ENCODE assay signal across 8 cellular contexts in the genomic region with DNA sequence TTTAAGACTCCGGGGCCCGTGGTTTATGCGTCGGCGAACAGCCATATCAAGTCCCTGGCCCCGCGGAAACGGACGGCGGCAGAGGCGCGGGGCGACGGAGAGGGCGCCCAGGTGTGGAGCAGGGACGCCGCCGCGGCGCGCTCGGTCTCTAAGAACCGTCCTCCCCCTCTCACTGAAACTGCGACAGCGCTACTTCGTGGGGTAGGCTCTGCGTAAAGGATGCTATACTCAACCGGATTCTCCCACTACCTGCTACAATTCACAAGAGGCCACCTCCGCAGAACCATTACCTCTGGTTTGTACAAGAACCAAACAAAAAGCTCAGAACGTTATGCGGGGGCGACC. TPM values are rescaled to one million over a fixed set of nuclear protein-coding genes. Genes with fewer than 3 reads are reported as not detected.
DNase-seq lines count a peak whose midpoint lies in the region; ATAC-seq, FAIRE-seq and TF ChIP-seq lines count a peak whose summit lies in the region.

No MANE protein-coding gene starts in this region.

- H2AFZ ChIP-seq in SK-N-SH (ENCODE audit: low read depth) (peak overlapping the region; percentile 97; the same call in 1 of the 2 replicates), GM12878 (ENCODE audit: control insufficient read depth, low read depth, low read length) (peak overlapping the region; percentile 93)

- TF ChIP-seq EP300 in SK-N-SH (IDR thresholded peaks at IDR 0.05; ENCODE audit: borderline replicate concordance in 1 of 2, low read depth in 1 of 2, low read length in 1 of 2) = no peak
- no peak for TF ChIP-seq EP300 in GM12878 (IDR thresholded peaks at IDR 0.05; ENCODE audit: borderline replicate concordance in 1 of 2, control insufficient read depth in 1 of 2, low read depth in 2 of 2, low read length in 2 of 2)

- peak overlapping the region; percentile 95 for H3K4me2 ChIP-seq in SK-N-SH
- H3K4me2 ChIP-seq in GM12878 (ENCODE audit: control insufficient read depth, insufficient read depth) = peak overlapping the region; percentile 86

- ATAC-seq in GM19025 (IDR thresholded peaks at IDR 0.05; ENCODE audit: low read depth, unreplicated experiment) (peak; percentile 20), HG03175 (IDR thresholded peaks at IDR 0.05; ENCODE audit: unreplicated experiment) (peak; percentile 49), GM12878 (peak; percentile 73)

- peaks cover 10 to 11% of the 10 kb centered on the region in 2 donors for H3K36me3 Mint-ChIP-seq in CD14-positive monocyte

- H3K9me3 ChIP-seq in SK-N-SH = no peaks in the 10 kb centered on the region
- no peaks in the 10 kb centered on the region; the same call in 1 of the 3 replicates for H3K9me3 ChIP-seq in GM12878 (replicated peaks; ENCODE audit: control insufficient read depth, insufficient read depth, low read length)

- peaks cover 31% of the 10 kb centered on the region for H3K79me2 ChIP-seq in SK-N-SH (ENCODE audit: insufficient read depth)
- peaks cover 7% of the 10 kb centered on the region for H3K79me2 ChIP-seq in GM12878 (ENCODE audit: control insufficient read depth, insufficient read depth, low read length)

- intact Hi-C loops in CD14-positive monocyte (cut with micrococcal nuclease) (no loop called here), GM12878 (cut with micrococcal nuclease; ENCODE audit: unreplicated experiment) (loop anchor here (2.0 kb wide), 3 partner anchors 37 to 53 kb away; partner anchors contain the start of genes SQSTM1 and TBC1D9B)

- TF ChIP-seq POLR2A in GM12878 (IDR thresholded peaks at IDR 0.05; ENCODE audit: low read depth, low read length) = no peak

- H3F3A ChIP-seq in SK-N-SH (replicated peaks; ENCODE audit: insufficient read depth) = peaks cover 13% of the 10 kb centered on the region

- RAD21 ChIA-PET in GM12878 (lab: Charles Lee; ENCODE audit: unreplicated experiment) = interaction anchor here (1.3 kb wide), 2 partner anchors 52 to 235 kb away, joined by 3 read pairs; partner anchors contain the start of gene HNRNPH1

- DNase-seq in CD14-positive monocyte (ENCODE audit: low spot score) (no peak), SK-N-SH (peak; percentile 72), GM12878 (ENCODE audit: low read depth, low spot score) (peak; percentile 7), iris pigment epithelial cell (ENCODE audit: low read depth) (peak; percentile 26), OCI-M2 (lab: John Stamatoyannopoulos, UW; ENCODE audit: unreplicated experiment) (no peak)
- peak; percentile 51 to 76 for DNase-seq in stimulated activated CD4-positive, alpha-beta T cell treated with anti-CD3 and anti-CD28 coated beads, Interleukin-4, amount 100 ng/mL, for 4 hours

- H3K27me3 ChIP-seq in SK-N-SH (ENCODE audit: insufficient read depth) = no peaks in the 10 kb centered on the region
- no peaks in the 10 kb centered on the region for H3K27me3 ChIP-seq in GM12878 (replicated peaks in 1 of 2; ENCODE audit: control insufficient read depth in 2 of 2, insufficient read depth in 2 of 2, low read length in 1 of 2)

- no peaks in the 10 kb centered on the region for H4K20me1 ChIP-seq in SK-N-SH (ENCODE audit: insufficient read depth)
- no peaks in the 10 kb centered on the region for H4K20me1 ChIP-seq in GM12878 (ENCODE audit: control insufficient read depth, insufficient read depth)

- BruUV-seq in GM12878 (replicated peaks; lab: Mats Ljungman, UMichigan) = TSS peak; percentile 53

- H3K9me3 Mint-ChIP-seq in CD14-positive monocyte = peaks cover 0 to 6% (median 0%) of the 10 kb centered on the region in 7 donors

- H3K27me3 Mint-ChIP-seq in CD14-positive monocyte (ENCODE audit: low read depth in 3 of 3) = peaks cover 0 to 4% (median 3%) of the 10 kb centered on the region in 3 donors

- in situ Hi-C loops in GM12878 (cut with MboI) = no loop called here

- H3K4me1 Mint-ChIP-seq in CD14-positive monocyte = peaks cover 22% of the 10 kb centered on the region

- H3K4me3 ChIP-seq in SK-N-SH (ENCODE audit: low read depth in 2 of 2, low read length in 1 of 2) = peak overlapping the region; percentile 81 to 100
- peak overlapping the region; percentile 93 for H3K4me3 ChIP-seq in GM12878

- CTCF ChIA-PET in SK-N-SH (lab: Yijun Ruan, JAX) = interaction anchor here (0.8 kb wide), 1 partner anchor 11 kb away, joined by 3 read pairs; no protein-coding TSS in a partner anchor
- CTCF ChIA-PET in GM12878 (lab: Yijun Ruan, JAX) = interaction anchor here (0.7 to 3.2 kb wide), 4 partner anchors 55 to 95 kb away, joined by 3 to 13 read pairs (median 4); no protein-coding TSS in a partner anchor

- POLR2A ChIA-PET in SK-N-SH (lab: Yijun Ruan, JAX) (interaction anchor here (1.0 to 1.2 kb wide), 2 partner anchors 10 to 36 kb away, joined by 3 read pairs; no protein-coding TSS in a partner anchor), GM12878 (lab: Charles Lee) (interaction anchor here (1.0 to 1.7 kb wide), 2 partner anchors 36 to 62 kb away, joined by 3 to 5 read pairs; no protein-coding TSS in a partner anchor)

- no peak for TF ChIP-seq CTCF in CD14-positive monocyte (IDR thresholded peaks at IDR 0.05)
- no peak for TF ChIP-seq CTCF in SK-N-SH (IDR thresholded peaks at IDR 0.05)
- TF ChIP-seq CTCF in GM12878 (IDR thresholded peaks at IDR 0.05 in 2 of 3, conservative IDR thresholded peaks at IDR 0.05 in 1 of 3; ENCODE audit: control insufficient read depth in 2 of 3, extremely low read depth in 1 of 3, insufficient read depth in 1 of 3, low read depth in 3 of 3, low read length in 3 of 3) = no peak

- peak overlapping the region; percentile 95 to 99 for H3K4me3 Mint-ChIP-seq in CD14-positive monocyte

- H3K9me2 ChIP-seq in SK-N-SH = no peaks in the 10 kb centered on the region

- peak overlapping the region; percentile 79; the same call in 1 of the 2 replicates for H3K9ac ChIP-seq in SK-N-SH
- peak overlapping the region; percentile 64 for H3K9ac ChIP-seq in GM12878 (ENCODE audit: control insufficient read depth, insufficient read depth, low read length)

- SMC1A ChIA-PET in GM12878 (lab: Charles Lee; ENCODE audit: uncharacterized antibody, unreplicated experiment) = interaction anchor here (0.7 to 1.2 kb wide), 3 partner anchors 49 to 56 kb away, joined by 3 to 4 read pairs (median 3); no protein-coding TSS in a partner anchor

- H3K36me3 ChIP-seq in SK-N-SH (replicated peaks in 1 of 2; ENCODE audit: control insufficient read depth in 1 of 2, insufficient read depth in 2 of 2, low read length in 1 of 2) (peaks cover 11 to 18% of the 10 kb centered on the region in 2 experiments), GM12878 (ENCODE audit: control insufficient read depth in 2 of 2, insufficient read depth in 2 of 2, low read length in 1 of 2) (peaks cover under 1 to 12% of the 10 kb centered on the region in 2 experiments; a peak in 3 of 4 replicates)

- H3K4me1 ChIP-seq in SK-N-SH (ENCODE audit: control insufficient read depth in 1 of 2, insufficient read depth in 2 of 2, low read depth in 1 of 2, low read length in 1 of 2) (peaks cover 5 to 9% of the 10 kb centered on the region in 2 experiments; a peak in 1 of 4 replicates), GM12878 (ENCODE audit: control insufficient read depth, insufficient read depth, low read length) (peaks cover 9% of the 10 kb centered on the region)

- H3K27ac Mint-ChIP-seq in CD14-positive monocyte = peak overlapping the region; percentile 1 to 82 (median 66)

- TF ChIP-seq RAD21 in SK-N-SH (IDR thresholded peaks at IDR 0.05; ENCODE audit: low read length) (no peak), GM12878 (IDR thresholded peaks at IDR 0.05; ENCODE audit: insufficient read depth, low read depth, low read length) (no peak)

- H3K27ac ChIP-seq in SK-N-SH (ENCODE audit: low read depth in 2 of 2, low read length in 1 of 2) = peak overlapping the region; percentile 70 to 74; a peak in 3 of 4 replicates
- peak overlapping the region; percentile 28; the same call in 1 of the 2 replicates for H3K27ac ChIP-seq in GM12878 (ENCODE audit: control insufficient read depth, insufficient read depth)

- 0% methylated on average over 4 of the region's 32 CpGs for WGBS in SK-N-SH (ENCODE audit: low lambda C conversion rate)
- 3% methylated on average over 32 of the region's 32 CpGs for WGBS in GM12878 (ENCODE audit: insufficient coverage, insufficient replicate concordance, low lambda C conversion rate, missing lambda C conversion rate)

- FAIRE-seq in GM12878 (lab: Jason Lieb, UNC) = peak; percentile 62

RNA-seq across cellular contexts. Expression of gene MRNIP, which starts 0.4 kb away (rescaled TPM):
- polyA plus RNA-seq in CD14-positive monocyte (1 to 10 TPM; 1.2 to 1.4 TPM), SK-N-SH (2012; rRNA removed) (32.8 and 34.9 TPM in 2 replicates), GM12878 (2011; rRNA removed) (30.4 and 30.9 TPM in 2 replicates), GM12878 (2014; fragmentation: Illumina TruSeq; extraction: Trizol) (9.7 and 12.3 TPM in 2 replicates), GM12878 (2014; fragmentation: Nextera tagmentation; extraction: Ambion mirVana) (10 to 100 TPM in 1 of 2 experiments, 1 to 10 TPM in 1; 2.4 to 13.6 TPM), GM12878 (2014; rRNA removed) (28.3 and 28.9 TPM in 2 replicates), GM12878 (2016; fragmentation: Nextera tagmentation; extraction: Ambion mirVana) (10 to 100 TPM; 10.0 to 12.7 TPM)
- polyA plus RNA-seq in SK-N-SH (2012; cell fraction: cytosol; rRNA removed) = 12.4 and 13.7 TPM in 2 replicates
- 283 and 329 TPM in 2 replicates for polyA plus RNA-seq in SK-N-SH (2012; cell fraction: nucleus; rRNA removed)
- 156 and 160 TPM in 2 replicates for total RNA-seq in GM12878 (2013; cell fraction: nucleolus; rRNA removed)
- total RNA-seq in GM12878 (2014; rRNA removed) (16.2 and 17.7 TPM in 2 replicates), GM12878 (2014; rRNA removed; fragmentation: Illumina TruSeq; extraction: Trizol) (7.8 and 10.5 TPM in 2 replicates), GM12878 (2021) (13.3 and 17.4 TPM in 2 replicates)
- polyA plus RNA-seq in GM12878 (2011; ENCODE audit: low read depth) = 15.8 TPM
- 35.9 and 43.8 TPM in 2 replicates for polyA plus RNA-seq in GM12878 (2011; cell fraction: cytosol; rRNA removed)
- 161 and 182 TPM in 2 replicates for polyA plus RNA-seq in GM12878 (2011; cell fraction: nucleus; rRNA removed)
- 21.8 and 22.8 TPM in 2 replicates for polyA plus RNA-seq in GM12878 (2012)
- polyA minus RNA-seq in GM12878 (2011; rRNA and poly(A)+ RNA removed) = 9.7 and 17.6 TPM in 2 replicates
- 4.4 and 5.6 TPM in 2 replicates for polyA minus RNA-seq in GM12878 (2011; cell fraction: cytosol; rRNA and poly(A)+ RNA removed)
- 15.0 and 23.3 TPM in 2 replicates for polyA minus RNA-seq in GM12878 (2011; cell fraction: nucleus; rRNA and poly(A)+ RNA removed)

RNA-seq across cellular contexts. Expression of gene SQSTM1, which starts 37.5 kb away (rescaled TPM):
- polyA plus RNA-seq in CD14-positive monocyte (100 to 1,000 TPM; 275 to 312 TPM), SK-N-SH (2012; rRNA removed) (181 and 185 TPM in 2 replicates), GM12878 (2011; rRNA removed) (33.6 and 53.8 TPM in 2 replicates), GM12878 (2014; fragmentation: Illumina TruSeq; extraction: Trizol) (23.8 and 54.0 TPM in 2 replicates), GM12878 (2014; fragmentation: Nextera tagmentation; extraction: Ambion mirVana) (1 to 10 TPM; 6.3 to 8.1 TPM), GM12878 (2014; rRNA removed) (70.1 and 75.3 TPM in 2 replicates), GM12878 (2016; fragmentation: Nextera tagmentation; extraction: Ambion mirVana) (100 to 1,000 TPM; 117 to 127 TPM)
- 98.5 and 121 TPM in 2 replicates for polyA plus RNA-seq in SK-N-SH (2012; cell fraction: cytosol; rRNA removed)
- polyA plus RNA-seq in SK-N-SH (2012; cell fraction: nucleus; rRNA removed) = 413 and 442 TPM in 2 replicates
- total RNA-seq in GM12878 (2013; cell fraction: nucleolus; rRNA removed) = 109 and 123 TPM in 2 replicates
- total RNA-seq in GM12878 (2014; rRNA removed) (127 and 138 TPM in 2 replicates), GM12878 (2014; rRNA removed; fragmentation: Illumina TruSeq; extraction: Trizol) (43.7 and 45.0 TPM in 2 replicates), GM12878 (2021) (105 and 106 TPM in 2 replicates)
- 45.8 TPM for polyA plus RNA-seq in GM12878 (2011; ENCODE audit: low read depth)
- 81.2 and 91.2 TPM in 2 replicates for polyA plus RNA-seq in GM12878 (2011; cell fraction: cytosol; rRNA removed)
- polyA plus RNA-seq in GM12878 (2011; cell fraction: nucleus; rRNA removed) = 114 and 124 TPM in 2 replicates
- polyA plus RNA-seq in GM12878 (2012) = 128 and 145 TPM in 2 replicates
- 32.2 and 65.4 TPM in 2 replicates for polyA minus RNA-seq in GM12878 (2011; rRNA and poly(A)+ RNA removed)
- 73.9 and 76.5 TPM in 2 replicates for polyA minus RNA-seq in GM12878 (2011; cell fraction: cytosol; rRNA and poly(A)+ RNA removed)
- polyA minus RNA-seq in GM12878 (2011; cell fraction: nucleus; rRNA and poly(A)+ RNA removed) = 135 and 203 TPM in 2 replicates

RNA-seq across cellular contexts. Expression of gene TBC1D9B, which starts 49.5 kb away (rescaled TPM):
- polyA plus RNA-seq in CD14-positive monocyte (10 to 100 TPM; 13.4 to 26.3 TPM), SK-N-SH (2012; rRNA removed) (75.6 and 76.1 TPM in 2 replicates), GM12878 (2011; rRNA removed) (30.6 and 42.7 TPM in 2 replicates), GM12878 (2014; fragmentation: Illumina TruSeq; extraction: Trizol) (25.4 and 34.2 TPM in 2 replicates), GM12878 (2014; fragmentation: Nextera tagmentation; extraction: Ambion mirVana) (1 to 10 TPM; 4.0 to 8.3 TPM), GM12878 (2014; rRNA removed) (61.6 and 63.0 TPM in 2 replicates), GM12878 (2016; fragmentation: Nextera tagmentation; extraction: Ambion mirVana) (10 to 100 TPM; 34.9 to 36.4 TPM)
- 34.7 and 51.3 TPM in 2 replicates for polyA plus RNA-seq in SK-N-SH (2012; cell fraction: cytosol; rRNA removed)
- 214 and 216 TPM in 2 replicates for polyA plus RNA-seq in SK-N-SH (2012; cell fraction: nucleus; rRNA removed)
- 235 and 272 TPM in 2 replicates for total RNA-seq in GM12878 (2013; cell fraction: nucleolus; rRNA removed)
- total RNA-seq in GM12878 (2014; rRNA removed) (18.9 and 26.4 TPM in 2 replicates), GM12878 (2014; rRNA removed; fragmentation: Illumina TruSeq; extraction: Trizol) (31.0 and 33.1 TPM in 2 replicates), GM12878 (2021) (63.7 and 74.2 TPM in 2 replicates)
- polyA plus RNA-seq in GM12878 (2011; ENCODE audit: low read depth) = 23.4 TPM
- 47.0 and 56.2 TPM in 2 replicates for polyA plus RNA-seq in GM12878 (2011; cell fraction: cytosol; rRNA removed)
- 385 and 407 TPM in 2 replicates for polyA plus RNA-seq in GM12878 (2011; cell fraction: nucleus; rRNA removed)
- polyA plus RNA-seq in GM12878 (2012) = 45.9 and 56.5 TPM in 2 replicates
- 43.5 and 76.1 TPM in 2 replicates for polyA minus RNA-seq in GM12878 (2011; rRNA and poly(A)+ RNA removed)
- 27.5 and 28.4 TPM in 2 replicates for polyA minus RNA-seq in GM12878 (2011; cell fraction: cytosol; rRNA and poly(A)+ RNA removed)
- polyA minus RNA-seq in GM12878 (2011; cell fraction: nucleus; rRNA and poly(A)+ RNA removed) = 81.2 and 102 TPM in 2 replicates

RNA-seq across cellular contexts. Expression of gene MGAT4B, which starts 51.5 kb away (rescaled TPM):
- polyA plus RNA-seq in CD14-positive monocyte (10 to 100 TPM; 12.4 to 14.3 TPM), SK-N-SH (2012; rRNA removed) (174 and 190 TPM in 2 replicates), GM12878 (2011; rRNA removed) (24.5 and 42.8 TPM in 2 replicates), GM12878 (2014; fragmentation: Illumina TruSeq; extraction: Trizol) (27.2 and 33.3 TPM in 2 replicates), GM12878 (2014; fragmentation: Nextera tagmentation; extraction: Ambion mirVana) (under 1 TPM in 1 of 2 experiments, not detected in 1; 0.60 TPM), GM12878 (2014; rRNA removed) (59.3 and 69.7 TPM in 2 replicates), GM12878 (2016; fragmentation: Nextera tagmentation; extraction: Ambion mirVana) (1 to 10 TPM; 7.6 to 8.3 TPM)
- polyA plus RNA-seq in SK-N-SH (2012; cell fraction: cytosol; rRNA removed) = 120 and 170 TPM in 2 replicates
- 434 and 545 TPM in 2 replicates for polyA plus RNA-seq in SK-N-SH (2012; cell fraction: nucleus; rRNA removed)
- 94.1 and 97.6 TPM in 2 replicates for total RNA-seq in GM12878 (2013; cell fraction: nucleolus; rRNA removed)
- total RNA-seq in GM12878 (2014; rRNA removed) (44.7 and 46.0 TPM in 2 replicates), GM12878 (2014; rRNA removed; fragmentation: Illumina TruSeq; extraction: Trizol) (25.2 and 34.4 TPM in 2 replicates), GM12878 (2021) (66.2 and 82.5 TPM in 2 replicates)
- polyA plus RNA-seq in GM12878 (2011; ENCODE audit: low read depth) = 24.6 TPM
- polyA plus RNA-seq in GM12878 (2011; cell fraction: cytosol; rRNA removed) = 57.3 and 70.6 TPM in 2 replicates
- polyA plus RNA-seq in GM12878 (2011; cell fraction: nucleus; rRNA removed) = 263 and 274 TPM in 2 replicates
- 44.2 and 50.9 TPM in 2 replicates for polyA plus RNA-seq in GM12878 (2012)
- 41.5 and 69.5 TPM in 2 replicates for polyA minus RNA-seq in GM12878 (2011; rRNA and poly(A)+ RNA removed)
- 23.1 and 28.3 TPM in 2 replicates for polyA minus RNA-seq in GM12878 (2011; cell fraction: cytosol; rRNA and poly(A)+ RNA removed)
- 83.3 and 122 TPM in 2 replicates for polyA minus RNA-seq in GM12878 (2011; cell fraction: nucleus; rRNA and poly(A)+ RNA removed)

Comparison
In these comparisons a context has a peak if more than half of its experiments do, and no peak if none do; other contexts are left out.
1. DNase-seq: peak in SK-N-SH (single experiment), GM12878 (single experiment), iris pigment epithelial cell (single experiment) and stimulated activated CD4-positive, alpha-beta T cell treated with anti-CD3 and anti-CD28 coated beads, Interleukin-4, amount 100 ng/mL, for 4 hours (2 of 2); none in CD14-positive monocyte (single experiment) and OCI-M2 (single experiment).
2. ATAC-seq: peak in every context shown above with its lines; median percentile 73 in GM12878; 49 in HG03175; 20 in GM19025.